In genomic region chr6:135054575-135055498, GRCh38 we compare ENCODE assay signal across 8 cellular contexts.
DNase-seq lines count a peak whose midpoint lies in the region; ATAC-seq and TF ChIP-seq lines count a peak whose summit lies in the region.

HBS1L (minus strand) TSS chr6:135054822; CDS start chr6:135054691, 131 bp downstream.

- peaks cover 41% of the 10 kb centered on the region for H3K4me1 Mint-ChIP-seq in activated naive CD4-positive, alpha-beta T cell treated with anti-CD3 and anti-CD28 coated beads, Interleukin-2, amount 50 U/mL, for 24 hours

- DNase-seq in GM06990 (ENCODE audit: extremely low read depth, insufficient read length): peak; percentile 99
- DNase-seq in NCI-H1092 (lab: John Stamatoyannopoulos, UW): peak; percentile 95
- peak; percentile 96 for DNase-seq in germinal center (ENCODE audit: low spot score)
- DNase-seq in non-pigmented ciliary epithelial cell (ENCODE audit: low read depth): peak; percentile 92
- DNase-seq in superior temporal gyrus (ENCODE audit: extremely low spot score): peak; percentile 98

- H3K4me3 Mint-ChIP-seq in activated naive CD4-positive, alpha-beta T cell treated with anti-CD3 and anti-CD28 coated beads, Interleukin-2, amount 50 U/mL, for 24 hours: peak within 1 kb of the TSS; percentile 98

- peak within 1 kb of the TSS; percentile 99 for H3K27ac Mint-ChIP-seq in activated naive CD4-positive, alpha-beta T cell treated with anti-CD3 and anti-CD28 coated beads, Interleukin-2, amount 50 U/mL, for 24 hours

- H3K27me3 ChIP-seq in GM06990 (replicated peaks; ENCODE audit: control insufficient read depth, insufficient read depth, low read length): no peaks in the 10 kb centered on the region

- ATAC-seq in HG02588 (IDR thresholded peaks at IDR 0.05; ENCODE audit: unreplicated experiment): peak; percentile 97
- ATAC-seq in SK-N-SH treated with all-trans-retinoic acid at 6 μM for 48 hours: peak; percentile 100

- TF ChIP-seq CTCF in GM06990 (IDR thresholded peaks at IDR 0.05; ENCODE audit: insufficient read depth, low read length, poor library complexity, severe bottlenecking): no peak

- H3K36me3 ChIP-seq in GM06990 (ENCODE audit: control insufficient read depth, insufficient read depth, low read length): peaks cover 3% of the 10 kb centered on the region; the same call in 1 of the 2 replicates

- no peaks in the 10 kb centered on the region for H3K9me3 Mint-ChIP-seq in activated naive CD4-positive, alpha-beta T cell treated with anti-CD3 and anti-CD28 coated beads, Interleukin-2, amount 50 U/mL, for 24 hours

- H3K36me3 Mint-ChIP-seq in activated naive CD4-positive, alpha-beta T cell treated with anti-CD3 and anti-CD28 coated beads, Interleukin-2, amount 50 U/mL, for 24 hours: peaks cover 3% of the 10 kb centered on the region

- peak within 1 kb of the TSS; percentile 93 for H3K4me3 ChIP-seq in GM06990 (replicated peaks; ENCODE audit: low read depth, low read length)

- H3K27me3 Mint-ChIP-seq in activated naive CD4-positive, alpha-beta T cell treated with anti-CD3 and anti-CD28 coated beads, Interleukin-2, amount 50 U/mL, for 24 hours: no peaks in the 10 kb centered on the region

TF ChIP-seq in SK-N-SH treated with all-trans-retinoic acid at 6 μM for 48 hours, 23 proteins besides CTCF, POLR2A, EP300 and RAD21:
- TF ChIP-seq, protein P1, sequence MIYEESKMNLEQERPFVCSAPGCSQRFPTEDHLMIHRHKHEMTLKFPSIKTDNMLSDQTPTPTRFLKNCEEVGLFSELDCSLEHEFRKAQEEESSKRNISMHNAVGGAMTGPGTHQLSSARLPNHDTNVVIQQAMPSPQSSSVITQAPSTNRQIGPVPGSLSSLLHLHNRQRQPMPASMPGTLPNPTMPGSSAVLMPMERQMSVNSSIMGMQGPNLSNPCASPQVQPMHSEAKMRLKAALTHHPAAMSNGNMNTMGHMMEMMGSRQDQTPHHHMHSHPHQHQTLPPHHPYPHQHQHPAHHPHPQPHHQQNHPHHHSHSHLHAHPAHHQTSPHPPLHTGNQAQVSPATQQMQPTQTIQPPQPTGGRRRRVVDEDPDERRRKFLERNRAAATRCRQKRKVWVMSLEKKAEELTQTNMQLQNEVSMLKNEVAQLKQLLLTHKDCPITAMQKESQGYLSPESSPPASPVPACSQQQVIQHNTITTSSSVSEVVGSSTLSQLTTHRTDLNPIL (CRISPR knock-in tag; IDR thresholded peaks at IDR 0.05; ENCODE audit: low read depth): no peak
- no peak for TF ChIP-seq ESRRG (CRISPR knock-in tag; IDR thresholded peaks at IDR 0.05)
TF ChIP-seq in SK-N-SH treated with all-trans-retinoic acid at 6 μM for 48 hours: peak in this region for 0.

Comparison
In these comparisons a context has a peak if more than half of its experiments do, and no peak if none do; other contexts are left out.
1. Peak in every context shown above with its lines: DNase-seq, ATAC-seq and H3K4me3 ChIP-seq.